35 cellular contexts compared by ENCODE assay signal in the genomic region with DNA sequence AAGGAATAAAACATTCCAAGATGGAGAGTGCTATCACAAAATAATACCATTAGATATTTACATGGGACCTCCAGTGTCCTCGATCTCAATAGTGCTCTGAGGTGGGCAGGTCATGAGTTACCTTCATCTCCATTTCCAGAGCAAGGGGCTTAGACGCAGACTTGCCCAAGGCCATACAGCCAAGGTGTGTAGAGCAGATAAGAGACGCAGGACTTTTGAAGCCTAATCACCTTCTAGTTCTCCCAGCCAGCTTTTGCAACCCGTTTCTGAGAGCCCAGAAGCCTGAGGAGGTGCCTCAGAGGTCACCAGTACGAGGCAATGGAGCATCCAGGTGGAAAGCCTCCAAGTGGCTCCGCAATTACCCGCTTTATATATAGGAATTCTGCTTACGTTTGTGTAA.
DNase-seq lines count a peak whose midpoint lies in the region; ATAC-seq, FAIRE-seq and TF ChIP-seq lines count a peak whose summit lies in the region.
"Had no signal": no experiment of that assay in that cellular context is flagged by ENCODE, and none has a peak within 500 bp of the region (broad histone marks: within the 10 kb centered on the region; RNA-seq: fewer than 3 reads in every experiment).

No MANE protein-coding gene starts in this region.

- no peak for TF ChIP-seq POLR2A in K562 (conservative IDR thresholded peaks at IDR 0.05)

- H3K14ac ChIP-seq in mesenchymal stem cell (ENCODE audit: low read length in 2 of 2): no peak overlapping the region

- TF ChIP-seq RAD21 in K562 (CRISPR knock-in tag; conservative IDR thresholded peaks at IDR 0.05 in 1 of 2, IDR thresholded peaks at IDR 0.05 in 1 of 2): no peak

- no peak overlapping the region for H2BK5ac ChIP-seq in mesenchymal stem cell (ENCODE audit: low read depth, low read length, poor library complexity, severe bottlenecking)

- peak; percentile 60 for FAIRE-seq in K562 (lab: Jason Lieb, UNC)
- FAIRE-seq: A204.1, A549, D721Med had no signal

- BruUV-seq in K562 (replicated peaks; lab: Mats Ljungman, UMichigan) (no TSS peak), MCF 10A (replicated peaks; lab: Mats Ljungman, UMichigan) (no TSS peak)

- H3K4ac ChIP-seq in mesenchymal stem cell (ENCODE audit: low read depth in 1 of 2, low read length in 2 of 2): no peak overlapping the region

- no peak overlapping the region for H4K91ac ChIP-seq in mesenchymal stem cell (ENCODE audit: low read length)

- peaks cover 50% of the 10 kb centered on the region for H3K27me3 Mint-ChIP-seq in MCF 10A (ENCODE audit: insufficient read depth, unreplicated experiment)

- H3K4me3 Mint-ChIP-seq in MCF 10A (ENCODE audit: unreplicated experiment): no peak overlapping the region
- H3K4me3 Mint-ChIP-seq: B cell; CD14-positive monocyte; CD4-positive, alpha-beta memory T cell; CD4-positive, alpha-beta T cell; CD4-positive, CD25-positive, alpha-beta regulatory T cell; CD8-positive, alpha-beta memory T cell; CD8-positive, alpha-beta T cell had no signal

- H3K36me3 ChIP-seq in K562 (ENCODE audit: control insufficient read depth, insufficient read depth, low read length) (no peaks in the 10 kb centered on the region), mesenchymal stem cell (ENCODE audit: control insufficient read depth in 1 of 2, insufficient read depth in 2 of 2, low read depth in 1 of 2, low read length in 2 of 2) (no peaks in the 10 kb centered on the region)
- H3K36me3 ChIP-seq: BE2C; BLaER1; BLaER1 treated with 17β-estradiol and CSF1 and Interleukin-3, amounts not matched to agents 10 nM and 100 nM had no signal

- H3K4me3 ChIP-seq in K562: no peak overlapping the region
- H3K4me3 ChIP-seq in mesenchymal stem cell (ENCODE audit: insufficient read depth in 1 of 2, low read depth in 1 of 2, low read length in 2 of 2): no peak overlapping the region
- H3K4me3 ChIP-seq: A549; BLaER1; BLaER1 treated with 17β-estradiol and CSF1 and Interleukin-3, amounts not matched to agents 10 nM and 100 nM had no signal

- H3K9ac ChIP-seq in K562 (ENCODE audit: insufficient read depth in 1 of 2, low read depth in 2 of 2, low read length in 2 of 2) (no peak overlapping the region), mesenchymal stem cell (ENCODE audit: low read length) (no peak overlapping the region)
- H3K9ac ChIP-seq: BLaER1; BLaER1 treated with 17β-estradiol and CSF1 and Interleukin-3, amounts not matched to agents 10 nM and 100 nM had no signal

- H3K18ac ChIP-seq in mesenchymal stem cell (ENCODE audit: low read depth in 1 of 2, low read length in 2 of 2): no peak overlapping the region

- H3K9me3 ChIP-seq in K562 (replicated peaks; ENCODE audit: control insufficient read depth, insufficient read depth, low read depth, low read length) (no peaks in the 10 kb centered on the region), mesenchymal stem cell (ENCODE audit: control insufficient read depth, low read length) (no peaks in the 10 kb centered on the region)
- H3K9me3 ChIP-seq: A549, BE2C, BLaER1, Caco-2 had no signal

- H3K27ac Mint-ChIP-seq in MCF 10A (ENCODE audit: low read depth, unreplicated experiment): no peak overlapping the region
- H3K27ac Mint-ChIP-seq: B cell; CD14-positive monocyte; CD4-positive, alpha-beta memory T cell; CD4-positive, alpha-beta T cell; CD4-positive, CD25-positive, alpha-beta regulatory T cell; CD8-positive, alpha-beta memory T cell; CD8-positive, alpha-beta T cell had no signal

- no peaks in the 10 kb centered on the region for H3K79me1 ChIP-seq in mesenchymal stem cell (replicated peaks; ENCODE audit: low read length, poor library complexity, severe bottlenecking)

- WGBS in K562 (ENCODE audit: insufficient coverage, low coverage, missing lambda C conversion rate): 8% methylated on average over 8 of the region's 8 CpGs
- WGBS in mesenchymal stem cell: 78% methylated on average over 8 of the region's 8 CpGs

- no peaks in the 10 kb centered on the region; a peak in 3 of 5 replicates for H3K4me1 ChIP-seq in K562 (replicated peaks in 1 of 2; ENCODE audit: control insufficient read depth in 2 of 2, insufficient read depth in 2 of 2, low read length in 2 of 2)
- no peaks in the 10 kb centered on the region for H3K4me1 ChIP-seq in mesenchymal stem cell (ENCODE audit: control insufficient read depth, insufficient read depth, low read depth, low read length)
- H3K4me1 ChIP-seq: A549; BE2C; BLaER1; BLaER1 treated with 17β-estradiol and CSF1 and Interleukin-3, amounts not matched to agents 10 nM and 100 nM; Caco-2 had no signal

- no peaks in the 10 kb centered on the region for H3K36me3 Mint-ChIP-seq in MCF 10A (ENCODE audit: insufficient read depth, unreplicated experiment)
- H3K36me3 Mint-ChIP-seq: CD14-positive monocyte; CD4-positive, alpha-beta memory T cell; CD4-positive, CD25-positive, alpha-beta regulatory T cell; CD8-positive, alpha-beta memory T cell; CD8-positive, alpha-beta T cell had no signal

- TF ChIP-seq CTCF in K562 (IDR thresholded peaks at IDR 0.05 in 2 of 3, conservative IDR thresholded peaks at IDR 0.05 in 1 of 3; ENCODE audit: insufficient read depth in 2 of 3, low read depth in 1 of 3, low read length in 3 of 3) (no peak), MCF 10A (IDR thresholded peaks at IDR 0.05; ENCODE audit: unreplicated experiment) (no peak)

- intact Hi-C loops in K562 (cut with micrococcal nuclease): no loop called here
- intact Hi-C loops in MCF 10A (cut with micrococcal nuclease): no loop called here

- in situ Hi-C loops in K562 (cut with MboI): no loop called here

- H2AFZ ChIP-seq in K562 (ENCODE audit: low read depth, low read length): no peak overlapping the region
- H2AFZ ChIP-seq in mesenchymal stem cell (ENCODE audit: low read depth, low read length): peak overlapping the region; percentile 14

- H3K27me3 ChIP-seq in K562 (ENCODE audit: control insufficient read depth in 2 of 2, insufficient read depth in 2 of 2, low read length in 2 of 2): no peaks in the 10 kb centered on the region
- no peaks in the 10 kb centered on the region for H3K27me3 ChIP-seq in mesenchymal stem cell (ENCODE audit: control insufficient read depth in 1 of 2, insufficient read depth in 1 of 2, low read length in 2 of 2)
- H3K27me3 ChIP-seq: BE2C; BLaER1; BLaER1 treated with 17β-estradiol and CSF1 and Interleukin-3, amounts not matched to agents 10 nM and 100 nM had no signal

- H3K27ac ChIP-seq in K562 (ENCODE audit: extremely low read depth, low read depth, low read length) (no peak overlapping the region), mesenchymal stem cell (ENCODE audit: low read length, poor library complexity, severe bottlenecking) (no peak overlapping the region)
- H3K27ac ChIP-seq: 22Rv1; A549; BLaER1; BLaER1 treated with 17β-estradiol and CSF1 and Interleukin-3, amounts not matched to agents 10 nM and 100 nM; C4-2B had no signal

- peak; percentile 28 to 65 (median 41) for DNase-seq in K562 (ENCODE audit: extremely low read depth in 1 of 4, low spot score in 3 of 4)
- peak; percentile 20 for DNase-seq in left kidney (ENCODE audit: low read depth, low spot score)
- no peak for DNase-seq in mesenchymal stem cell
- DNase-seq in DMS114 treated with DMSO at 0.1 percent for 48 hours (lab: John Stamatoyannopoulos, UW; ENCODE audit: unreplicated experiment): no peak
- DNase-seq in NCI-H2081 (lab: John Stamatoyannopoulos, UW): no peak
- DNase-seq in MCF 10A (ENCODE audit: unreplicated experiment): no peak
- DNase-seq: 8988T; ACHN; AML-193; BE2C; C1 segment of cervical spinal cord; Caco-2; Calu3; CD4-positive, alpha-beta memory T cell; CD4-positive, alpha-beta T cell; CD4-positive, CD25-positive, alpha-beta regulatory T cell; CD8-positive, alpha-beta memory T cell; CD8-positive, alpha-beta T cell; COR-L47; DMS 273 treated with DMSO at 0.1 percent for 48 hours; DMS153; DMS53; DMS79; DMS79 treated with DMSO at 0.1 percent for 48 hours; DND-41; EL had no signal

- no peaks in the 10 kb centered on the region for H3K9me3 Mint-ChIP-seq in MCF 10A (ENCODE audit: unreplicated experiment)
- H3K9me3 Mint-ChIP-seq: CD4-positive, alpha-beta T cell; CD8-positive, alpha-beta T cell had no signal

- H4K20me1 ChIP-seq in K562 (replicated peaks; ENCODE audit: control insufficient read depth, insufficient read depth, low read length): no peaks in the 10 kb centered on the region
- H4K20me1 ChIP-seq: BLaER1; BLaER1 treated with 17β-estradiol and CSF1 and Interleukin-3, amounts not matched to agents 10 nM and 100 nM had no signal

- H2AK5ac ChIP-seq in mesenchymal stem cell (ENCODE audit: low read length, severe bottlenecking): no peak overlapping the region

- no peak overlapping the region for H3K23ac ChIP-seq in mesenchymal stem cell (ENCODE audit: low read length in 2 of 2)

- no peak overlapping the region for H2BK120ac ChIP-seq in mesenchymal stem cell (ENCODE audit: low read depth, low read length)

- no peak; the same call in 1 of the 2 replicates for TF ChIP-seq EP300 in K562 (IDR thresholded peaks at IDR 0.05; ENCODE audit: low read length)

- ATAC-seq in K562: peak; percentile 90
- ATAC-seq: A549; CD8-positive, alpha-beta T cell had no signal

- CTCF ChIA-PET in K562 (lab: Yijun Ruan, JAX; ENCODE audit: low intra/inter-chr PET ratio): no interaction called here
- CTCF ChIA-PET in MCF 10A (lab: Yijun Ruan, JAX): interaction anchor here (0.8 kb wide), 1 partner anchor 17 kb away, joined by 3 read pairs; no protein-coding TSS in a partner anchor

- H2BK12ac ChIP-seq in mesenchymal stem cell (ENCODE audit: low read length in 2 of 2): no peak overlapping the region

- no peaks in the 10 kb centered on the region for H3K9me1 ChIP-seq in K562 (ENCODE audit: control insufficient read depth, insufficient read depth, low read length)

- H3K79me2 ChIP-seq in K562 (ENCODE audit: control insufficient read depth, insufficient read depth, low read length): no peaks in the 10 kb centered on the region

- no peak overlapping the region for H4K8ac ChIP-seq in mesenchymal stem cell (ENCODE audit: low read length)

- no peak overlapping the region for H3K4me2 ChIP-seq in K562 (ENCODE audit: insufficient read depth, low read length)
- no peak overlapping the region for H3K4me2 ChIP-seq in mesenchymal stem cell (ENCODE audit: low read length, poor library complexity, severe bottlenecking)
- H3K4me2 ChIP-seq: A549; BLaER1; BLaER1 treated with 17β-estradiol and CSF1 and Interleukin-3, amounts not matched to agents 10 nM and 100 nM had no signal

- H2BK15ac ChIP-seq in mesenchymal stem cell (ENCODE audit: low read depth, poor library complexity, severe bottlenecking): no peak overlapping the region

- POLR2A ChIA-PET in K562 (lab: Yijun Ruan, JAX) (interaction anchor here (0.7 kb wide), 1 partner anchor 714 kb away, joined by 3 read pairs; no protein-coding TSS in a partner anchor), MCF 10A (lab: Yijun Ruan, JAX) (no interaction called here)

- H3K4me1 Mint-ChIP-seq in MCF 10A (ENCODE audit: insufficient read depth, unreplicated experiment): no peaks in the 10 kb centered on the region
- H3K4me1 Mint-ChIP-seq: B cell; CD14-positive monocyte; CD4-positive, alpha-beta memory T cell; CD4-positive, CD25-positive, alpha-beta regulatory T cell; CD8-positive, alpha-beta memory T cell had no signal

TF ChIP-seq in K562, 482 proteins besides CTCF, POLR2A, EP300 and RAD21 (continues in another document):
- peak; percentile 64; the same call in 1 of the 2 replicates for TF ChIP-seq STAT5A (IDR thresholded peaks at IDR 0.05; ENCODE audit: borderline replicate concordance, low read length)

Comparison
In these comparisons a context has a peak if more than half of its experiments do, and no peak if none do; other contexts are left out.
1. DNase-seq: peak in K562 (4 of 4) and left kidney (single experiment); none in mesenchymal stem cell (single experiment), DMS114 treated with DMSO at 0.1 percent for 48 hours (single experiment), NCI-H2081 (0 of 2) and MCF 10A (single experiment).